19 cellular contexts compared by ENCODE assay signal in the genomic region with DNA sequence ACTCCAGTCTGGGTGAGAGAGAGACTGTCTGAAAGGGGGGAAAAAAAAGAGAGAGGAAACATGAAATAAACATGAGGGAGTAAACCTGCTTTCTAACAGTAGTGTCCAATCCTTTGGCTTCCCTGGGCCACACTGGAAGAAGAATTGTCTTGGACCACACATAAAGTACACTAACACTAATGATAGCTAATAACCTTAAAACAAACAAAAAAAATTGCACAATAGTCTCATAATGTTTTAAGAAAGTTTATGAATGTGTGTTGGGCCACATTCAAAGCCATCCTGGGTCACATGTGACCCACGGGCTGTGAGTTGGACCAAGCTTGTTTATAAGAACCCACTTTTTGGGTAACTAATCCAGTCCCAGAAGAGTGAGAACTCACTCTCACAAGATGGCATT. TPM values are rescaled to one million over a fixed set of nuclear protein-coding genes. Genes with fewer than 3 reads are reported as not detected.
A peak's percentile ranks its signal among the peaks of the same experiment; 100 is the strongest.
DNase-seq lines count a peak whose midpoint lies in the region; ATAC-seq and TF ChIP-seq lines count a peak whose summit lies in the region.
"Had no signal": no experiment of that assay in that cellular context is flagged by ENCODE, and none has a peak within 500 bp of the region (broad histone marks: within the 10 kb centered on the region; RNA-seq: fewer than 3 reads in every experiment).

No MANE protein-coding gene starts in this region.

- no peak for DNase-seq in activated CD4-positive, alpha-beta T cell treated with anti-CD3 and anti-CD28 coated beads, Interleukin-2, amount 10 ng/mL, durations not matched to agents 24 days and 14 days
- no peak for DNase-seq in activated CD4-positive, alpha-beta T cell treated with anti-CD3 and anti-CD28 coated beads for 4 hours
- DNase-seq in IMR-90 (no peak), trophoblast cell (no peak), upper lobe of left lung (no peak), GM20000 (ENCODE audit: low spot score) (no peak), prostate gland (ENCODE audit: low spot score) (no peak)
- DNase-seq in central memory CD8-positive, alpha-beta T cell (ENCODE audit: low spot score in 2 of 2) = no peak
- DNase-seq: activated CD4-positive, alpha-beta T cell treated with anti-CD3 and anti-CD28 coated beads for 1 hour; effector memory CD4-positive, alpha-beta T cell; EL; mucosa of descending colon; NCI-H1105 treated with DMSO at 0.1 percent for 48 hours; NCI-H748 treated with DMSO at 0.1 percent for 48 hours had no signal

- peaks cover 46% of the 10 kb centered on the region for H4K20me1 ChIP-seq in IMR-90 (ENCODE audit: insufficient read depth, low read length)

- dilution Hi-C loops in IMR-90 (cut with HindIII; ENCODE audit: low sequenced_read_pairs, unreplicated experiment) = no loop called here

- H3K27ac ChIP-seq in IMR-90 (ENCODE audit: insufficient read depth, low read length) (no peak overlapping the region), trophoblast cell (ENCODE audit: low read depth, low read length) (no peak overlapping the region), upper lobe of left lung (no peak overlapping the region), prostate gland (no peak overlapping the region)
- H3K27ac ChIP-seq: cardiac muscle cell, HL-60, KMS-11 had no signal

- H3K14ac ChIP-seq in IMR-90 (replicated peaks; ENCODE audit: low read depth, low read length) (no peak overlapping the region), trophoblast cell (ENCODE audit: low read length) (no peak overlapping the region)

- no peak overlapping the region for H4K91ac ChIP-seq in IMR-90 (ENCODE audit: insufficient read depth, low read depth, low read length)
- no peak overlapping the region for H4K91ac ChIP-seq in trophoblast cell (ENCODE audit: low read depth, low read length)

- H3K9me3 ChIP-seq in IMR-90 (ENCODE audit: control insufficient read depth, insufficient read depth, low read length) (no peaks in the 10 kb centered on the region), trophoblast cell (ENCODE audit: insufficient read depth, low read depth, low read length) (no peaks in the 10 kb centered on the region), upper lobe of left lung (no peaks in the 10 kb centered on the region), prostate gland (no peaks in the 10 kb centered on the region)
- H3K9me3 ChIP-seq: mucosa of descending colon had no signal

- H3K36me3 Mint-ChIP-seq in activated CD4-positive, alpha-beta T cell treated with anti-CD3 and anti-CD28 coated beads, Interleukin-2, amount 10 ng/mL, durations not matched to agents 24 days and 14 days (ENCODE audit: low read depth) = peaks cover 9% of the 10 kb centered on the region
- H3K36me3 Mint-ChIP-seq in central memory CD8-positive, alpha-beta T cell (ENCODE audit: insufficient read depth) = peaks cover 1% of the 10 kb centered on the region

- H3K9ac ChIP-seq in IMR-90 (ENCODE audit: low read depth, low read length) = no peak overlapping the region
- no peak overlapping the region for H3K9ac ChIP-seq in trophoblast cell (ENCODE audit: low read length)
- H3K9ac ChIP-seq: KMS-11 had no signal

- no peak overlapping the region for H2AK9ac ChIP-seq in IMR-90 (replicated peaks; ENCODE audit: low read depth, low read length, poor library complexity)

- no peak overlapping the region for H2BK20ac ChIP-seq in IMR-90 (ENCODE audit: low read depth, low read length)

- TF ChIP-seq CTCF in IMR-90 (conservative IDR thresholded peaks at IDR 0.05; ENCODE audit: low read depth, low read length) = no peak
- TF ChIP-seq CTCF in upper lobe of left lung (IDR thresholded peaks at IDR 0.05) = no peak
- no peak for TF ChIP-seq CTCF in GM20000 (IDR thresholded peaks at IDR 0.05; ENCODE audit: extremely low read depth, missing control alignments)
- TF ChIP-seq CTCF in prostate gland (IDR thresholded peaks at IDR 0.05) = no peak

- in situ Hi-C loops in IMR-90 (cut with MboI; ENCODE audit: low sequenced_read_pairs) = no loop called here

- H3K4me1 ChIP-seq in IMR-90 (ENCODE audit: control insufficient read depth, insufficient read depth, low read length) (peaks cover 5% of the 10 kb centered on the region), trophoblast cell (ENCODE audit: control insufficient read depth in 1 of 2, insufficient read depth in 2 of 2, low read length in 2 of 2) (no peaks in the 10 kb centered on the region), upper lobe of left lung (peaks cover 11 to 15% (median 14%) of the 10 kb centered on the region in 4 donors), prostate gland (replicated peaks) (no peaks in the 10 kb centered on the region)

- H2AFZ ChIP-seq in IMR-90 (replicated peaks; ENCODE audit: low read length, poor library complexity) = no peak overlapping the region
- no peak overlapping the region for H2AFZ ChIP-seq in trophoblast cell (ENCODE audit: insufficient read depth, low read length, poor library complexity)

- TF ChIP-seq EP300 in upper lobe of left lung (IDR thresholded peaks at IDR 0.05) = no peak

- no peak overlapping the region for H4K8ac ChIP-seq in IMR-90 (ENCODE audit: low read depth in 2 of 2, low read length in 2 of 2)
- no peak overlapping the region for H4K8ac ChIP-seq in trophoblast cell (ENCODE audit: low read depth, low read length)

- TF ChIP-seq POLR2A in IMR-90 (IDR thresholded peaks at IDR 0.05; ENCODE audit: low read depth, low read length) (no peak), upper lobe of left lung (IDR thresholded peaks at IDR 0.05) (no peak), prostate gland (IDR thresholded peaks at IDR 0.05) (no peak)

- H3K18ac ChIP-seq in IMR-90 (ENCODE audit: low read depth, low read length) (no peak overlapping the region), trophoblast cell (ENCODE audit: low read length) (no peak overlapping the region)

- H2AK5ac ChIP-seq in IMR-90 (ENCODE audit: low read depth, low read length) = no peak overlapping the region
- no peak overlapping the region for H2AK5ac ChIP-seq in trophoblast cell (ENCODE audit: low read length)

- H3K27me3 ChIP-seq in IMR-90 (ENCODE audit: control insufficient read depth, insufficient read depth, low read length) = no peaks in the 10 kb centered on the region
- no peaks in the 10 kb centered on the region for H3K27me3 ChIP-seq in trophoblast cell (ENCODE audit: insufficient read depth, low read length)
- no peaks in the 10 kb centered on the region for H3K27me3 ChIP-seq in upper lobe of left lung
- H3K27me3 ChIP-seq in prostate gland (replicated peaks; ENCODE audit: insufficient read depth) = no peaks in the 10 kb centered on the region
- H3K27me3 ChIP-seq: cardiac muscle cell had no signal

- H3K4me1 Mint-ChIP-seq in activated CD4-positive, alpha-beta T cell treated with anti-CD3 and anti-CD28 coated beads, Interleukin-2, amount 10 ng/mL, durations not matched to agents 24 days and 14 days = peaks cover 23% of the 10 kb centered on the region
- peaks cover 43% of the 10 kb centered on the region for H3K4me1 Mint-ChIP-seq in central memory CD8-positive, alpha-beta T cell

- no peak overlapping the region for H2BK120ac ChIP-seq in IMR-90 (ENCODE audit: low read depth, low read length)
- no peak overlapping the region for H2BK120ac ChIP-seq in trophoblast cell (ENCODE audit: insufficient read depth, low read length, poor library complexity)

- H3K79me1 ChIP-seq in IMR-90 (ENCODE audit: low read depth in 1 of 2, low read length in 2 of 2) (peaks cover 16 to 54% of the 10 kb centered on the region in 2 experiments), trophoblast cell (ENCODE audit: low read length) (no peaks in the 10 kb centered on the region)

- no peak overlapping the region for H2BK15ac ChIP-seq in IMR-90 (ENCODE audit: low read depth, low read length)

- peaks cover 9% of the 10 kb centered on the region for H3K79me2 ChIP-seq in trophoblast cell (ENCODE audit: control insufficient read depth, insufficient read depth, low read length, poor library complexity)

- TF ChIP-seq RAD21 in IMR-90 (IDR thresholded peaks at IDR 0.05; ENCODE audit: low read length) = no peak

- no peak overlapping the region for H4K5ac ChIP-seq in IMR-90 (ENCODE audit: low read depth, low read length)

- ATAC-seq in IMR-90 (ENCODE audit: low read depth) = peak; percentile 28
- ATAC-seq in central memory CD8-positive, alpha-beta T cell (replicated peaks; ENCODE audit: extremely low read depth, poor library complexity, severe bottlenecking) = no peak
- ATAC-seq in upper lobe of left lung (ENCODE audit: low FRiP score in 2 of 2) = no peak
- ATAC-seq: mucosa of descending colon had no signal

- CTCF ChIA-PET in IMR-90 (lab: Yijun Ruan, JAX) = no interaction called here

- H3K27me3 Mint-ChIP-seq in activated CD4-positive, alpha-beta T cell treated with anti-CD3 and anti-CD28 coated beads, Interleukin-2, amount 10 ng/mL, durations not matched to agents 24 days and 14 days = no peaks in the 10 kb centered on the region
- H3K27me3 Mint-ChIP-seq in central memory CD8-positive, alpha-beta T cell = no peaks in the 10 kb centered on the region
- H3K27me3 Mint-ChIP-seq: type B pancreatic cell had no signal

- H4K12ac ChIP-seq in trophoblast cell (ENCODE audit: low read depth, low read length) = no peak overlapping the region

- H2BK12ac ChIP-seq in trophoblast cell (ENCODE audit: low read length) = no peak overlapping the region

- 0 out of 2 replicates have a peak overlapping the region, but pooled peaks have one; percentile 8 for H3K23ac ChIP-seq in IMR-90 (ENCODE audit: low read depth, low read length)
- H3K23ac ChIP-seq in trophoblast cell (ENCODE audit: low read length) = no peak overlapping the region

- BruUV-seq in IMR-90 (replicated peaks; lab: Mats Ljungman, UMichigan) = no TSS peak

- no peak overlapping the region for H2BK5ac ChIP-seq in IMR-90 (ENCODE audit: low read depth, low read length, poor library complexity, severe bottlenecking)
- H2BK5ac ChIP-seq in trophoblast cell (ENCODE audit: low read depth, low read length, poor library complexity) = no peak overlapping the region

- H3K4me3 ChIP-seq in IMR-90 (ENCODE audit: insufficient read depth, low read depth, low read length) = no peak overlapping the region
- no peak overlapping the region for H3K4me3 ChIP-seq in trophoblast cell (ENCODE audit: low read depth, low read length)
- H3K4me3 ChIP-seq in upper lobe of left lung = no peak overlapping the region
- H3K4me3 ChIP-seq in prostate gland = no peak overlapping the region
- H3K4me3 ChIP-seq: cardiac muscle cell, mucosa of descending colon had no signal

- H3K4ac ChIP-seq in IMR-90 (ENCODE audit: low read depth, low read length) (no peak overlapping the region), trophoblast cell (ENCODE audit: low read depth, low read length) (peak overlapping the region; percentile 97)

- H3K36me3 ChIP-seq in IMR-90 (ENCODE audit: control insufficient read depth, insufficient read depth, low read length) = no peaks in the 10 kb centered on the region
- peaks cover 0 to 1% of the 10 kb centered on the region in 2 experiments for H3K36me3 ChIP-seq in trophoblast cell (ENCODE audit: control insufficient read depth in 1 of 2, insufficient read depth in 2 of 2, low read length in 2 of 2)
- no peaks in the 10 kb centered on the region for H3K36me3 ChIP-seq in upper lobe of left lung
- no peaks in the 10 kb centered on the region for H3K36me3 ChIP-seq in prostate gland
- H3K36me3 ChIP-seq: cardiac muscle cell had no signal

- H3K9me1 ChIP-seq in IMR-90 (ENCODE audit: insufficient read depth, low read length) = peaks cover 19% of the 10 kb centered on the region

- H3K56ac ChIP-seq in IMR-90 (ENCODE audit: extremely low read depth, insufficient read depth, low read length) = no peak overlapping the region

- no peak overlapping the region for H3K4me2 ChIP-seq in IMR-90 (ENCODE audit: low read depth, low read length)
- no peak overlapping the region for H3K4me2 ChIP-seq in trophoblast cell (ENCODE audit: low read length)
- H3K4me2 ChIP-seq: KMS-11 had no signal

- intact Hi-C loops in activated CD4-positive, alpha-beta T cell treated with anti-CD3 and anti-CD28 coated beads, Interleukin-2, amount 10 ng/mL, durations not matched to agents 24 days and 14 days (cut with micrococcal nuclease) = no loop called here
- intact Hi-C loops in IMR-90 (cut with micrococcal nuclease) (no loop called here), prostate gland (cut with DNase I) (no loop called here)

- peak overlapping the region; percentile 62 for H3K27ac Mint-ChIP-seq in activated CD4-positive, alpha-beta T cell treated with anti-CD3 and anti-CD28 coated beads, Interleukin-2, amount 10 ng/mL, durations not matched to agents 24 days and 14 days
- H3K27ac Mint-ChIP-seq in central memory CD8-positive, alpha-beta T cell (ENCODE audit: low read depth) = peak overlapping the region; percentile 57
- H3K27ac Mint-ChIP-seq: T-helper 1 cell treated with Interleukin-12 subunit alpha and Interleukin-12 subunit beta and Interleukin-4 antibody, amounts not matched to agents 30 μg/mL and 1 μg/mL, for 36 hours had no signal

- H3K4me3 Mint-ChIP-seq in activated CD4-positive, alpha-beta T cell treated with anti-CD3 and anti-CD28 coated beads, Interleukin-2, amount 10 ng/mL, durations not matched to agents 24 days and 14 days = no peak overlapping the region
- no peak overlapping the region for H3K4me3 Mint-ChIP-seq in central memory CD8-positive, alpha-beta T cell
- H3K4me3 Mint-ChIP-seq: T-helper 1 cell treated with Interleukin-12 subunit alpha and Interleukin-12 subunit beta and Interleukin-4 antibody, amounts not matched to agents 30 μg/mL and 1 μg/mL, for 36 hours; type B pancreatic cell had no signal

- WGBS in IMR-90 (ENCODE audit: extremely low coverage in 2 of 2, insufficient read length in 1 of 2), 2 experiments = no CpG with 5 or more reads among the region's 1 CpG
- no CpG with 5 or more reads among the region's 1 CpG for WGBS in trophoblast cell (ENCODE audit: extremely low coverage, insufficient coverage, insufficient read length)
- 42 to 46% methylated on average over 1 of the region's 1 CpG for WGBS in upper lobe of left lung, 2 donors
- WGBS in prostate gland = 38% methylated on average over 1 of the region's 1 CpG

- POLR2A ChIA-PET in IMR-90 (lab: Charles Lee; ENCODE audit: unreplicated experiment) = no interaction called here

- H3K9me3 Mint-ChIP-seq in activated CD4-positive, alpha-beta T cell treated with anti-CD3 and anti-CD28 coated beads, Interleukin-2, amount 10 ng/mL, durations not matched to agents 24 days and 14 days = no peaks in the 10 kb centered on the region
- no peaks in the 10 kb centered on the region for H3K9me3 Mint-ChIP-seq in central memory CD8-positive, alpha-beta T cell
- H3K9me3 Mint-ChIP-seq: T-helper 1 cell treated with Interleukin-12 subunit alpha and Interleukin-12 subunit beta and Interleukin-4 antibody, amounts not matched to agents 30 μg/mL and 1 μg/mL, for 36 hours; type B pancreatic cell had no signal

RNA-seq across cellular contexts. Expression of a gene that starts 30.3 kb away (rescaled TPM):
- 126 and 128 TPM in 2 replicates for total RNA-seq in activated CD4-positive, alpha-beta T cell treated with anti-CD3 and anti-CD28 coated beads, Interleukin-2, amount 10 ng/mL, durations not matched to agents 24 days and 14 days
- 33.5 and 53.0 TPM in 2 replicates for total RNA-seq in IMR-90 (2012; rRNA removed)
- 12.3 and 16.3 TPM in 2 replicates for polyA plus RNA-seq in IMR-90 (2012; rRNA removed)
- 2.4 and 4.1 TPM in 2 replicates for polyA plus RNA-seq in IMR-90 (2012; cell fraction: cytosol; rRNA removed)
- polyA plus RNA-seq in IMR-90 (2012; cell fraction: nucleus; rRNA removed; ENCODE audit: low replicate concordance) = 3.2 and 17.5 TPM in 2 replicates
- polyA plus RNA-seq in trophoblast cell (2013) = 32.5 and 33.8 TPM in 2 replicates
- 100 to 1,000 TPM in 1 of 6 donors, 10 to 100 TPM in 5; 40.3 to 112 (median 69.6) TPM for total RNA-seq in upper lobe of left lung
- 10 to 100 TPM; 55.7 to 57.0 TPM for total RNA-seq in prostate gland
